In genomic region chr6:65922049-65922448, GRCh38 we compare ENCODE assay signal across 19 cellular contexts.
A peak's percentile ranks its signal among the peaks of the same experiment; 100 is the strongest.
DNase-seq lines count a peak whose midpoint lies in the region; ATAC-seq, FAIRE-seq and TF ChIP-seq lines count a peak whose summit lies in the region.
"Had no signal": no experiment of that assay in that cellular context is flagged by ENCODE, and none has a peak within 500 bp of the region (broad histone marks: within the 10 kb centered on the region; RNA-seq: fewer than 3 reads in every experiment).

No MANE protein-coding gene starts in this region.

- no peak overlapping the region for H2AFZ ChIP-seq in GM12878 (ENCODE audit: control insufficient read depth, low read depth, low read length)

- H3K4me2 ChIP-seq in GM12878 (ENCODE audit: control insufficient read depth, insufficient read depth): no peak overlapping the region
- H3K4me2 ChIP-seq: A549; BLaER1 treated with 17β-estradiol and CSF1 and Interleukin-3, amounts not matched to agents 10 nM and 100 nM had no signal

- peak; percentile 72 for ATAC-seq in GM21717 (IDR thresholded peaks at IDR 0.05; ENCODE audit: unreplicated experiment)
- peak; percentile 68 for ATAC-seq in HG02852 (IDR thresholded peaks at IDR 0.05; ENCODE audit: unreplicated experiment)
- ATAC-seq in GM12878: peak; percentile 98
- ATAC-seq in right lobe of liver: no peak
- ATAC-seq: A549; CD8-positive, alpha-beta T cell had no signal

- no TSS peak for BruUV-seq in GM12878 (replicated peaks; lab: Mats Ljungman, UMichigan)

- H3K36me3 ChIP-seq in GM12878 (ENCODE audit: control insufficient read depth in 2 of 2, insufficient read depth in 2 of 2, low read length in 1 of 2) (no peaks in the 10 kb centered on the region), right lobe of liver (no peaks in the 10 kb centered on the region)
- H3K36me3 ChIP-seq: BLaER1 treated with 17β-estradiol and CSF1 and Interleukin-3, amounts not matched to agents 10 nM and 100 nM had no signal

- intact Hi-C loops in GM12878 (cut with micrococcal nuclease; ENCODE audit: unreplicated experiment): loop anchor here (5.0 kb wide), 1 partner anchor 80 kb away; no protein-coding TSS in a partner anchor
- intact Hi-C loops in right lobe of liver (cut with DNase I): no loop called here

- FAIRE-seq in GM12878 (lab: Jason Lieb, UNC): peak; percentile 18
- FAIRE-seq: A549, GM12891 had no signal

- peak; percentile 63 to 81 for TF ChIP-seq EP300 in GM12878 (IDR thresholded peaks at IDR 0.05; ENCODE audit: borderline replicate concordance in 1 of 2, control insufficient read depth in 1 of 2, low read depth in 2 of 2, low read length in 2 of 2)

- TF ChIP-seq RAD21 in GM12878 (IDR thresholded peaks at IDR 0.05; ENCODE audit: insufficient read depth, low read depth, low read length): no peak

- RAD21 ChIA-PET in GM12878 (lab: Charles Lee; ENCODE audit: unreplicated experiment): no interaction called here

- in situ Hi-C loops in GM12878 (cut with MboI) (no loop called here), G401 (cut with HindIII; ENCODE audit: low sequenced_read_pairs) (no loop called here)

- TF ChIP-seq CTCF in GM12865 (IDR thresholded peaks at IDR 0.05; ENCODE audit: insufficient read depth, low read depth, low read length, missing control alignments): no peak
- no peak for TF ChIP-seq CTCF in GM12878 (IDR thresholded peaks at IDR 0.05 in 2 of 3, conservative IDR thresholded peaks at IDR 0.05 in 1 of 3; ENCODE audit: control insufficient read depth in 2 of 3, extremely low read depth in 1 of 3, insufficient read depth in 1 of 3, low read depth in 3 of 3, low read length in 3 of 3)
- TF ChIP-seq CTCF in right lobe of liver (IDR thresholded peaks at IDR 0.05): no peak

- H3K4me1 ChIP-seq in GM12878 (ENCODE audit: control insufficient read depth, insufficient read depth, low read length) (no peaks in the 10 kb centered on the region), right lobe of liver (no peaks in the 10 kb centered on the region)
- H3K4me1 ChIP-seq: A549; BLaER1 treated with 17β-estradiol and CSF1 and Interleukin-3, amounts not matched to agents 10 nM and 100 nM; Caco-2 had no signal

- H3K4me3 ChIP-seq in GM12865 (ENCODE audit: low read depth, low read length) (no peak overlapping the region), GM12878 (no peak overlapping the region), right lobe of liver (no peak overlapping the region)
- H3K4me3 ChIP-seq: A549; BLaER1 treated with 17β-estradiol and CSF1 and Interleukin-3, amounts not matched to agents 10 nM and 100 nM had no signal

- TF ChIP-seq POLR2A in GM12878 (IDR thresholded peaks at IDR 0.05; ENCODE audit: low read depth, low read length) (no peak), right lobe of liver (IDR thresholded peaks at IDR 0.05) (no peak)

- POLR2A ChIA-PET in GM12878 (lab: Charles Lee): no interaction called here

- H3K27me3 ChIP-seq in GM12878 (replicated peaks in 1 of 2; ENCODE audit: control insufficient read depth in 2 of 2, insufficient read depth in 2 of 2, low read length in 1 of 2) (no peaks in the 10 kb centered on the region), right lobe of liver (no peaks in the 10 kb centered on the region)
- H3K27me3 ChIP-seq: BLaER1 treated with 17β-estradiol and CSF1 and Interleukin-3, amounts not matched to agents 10 nM and 100 nM had no signal

- CTCF ChIA-PET in GM12878 (lab: Yijun Ruan, JAX): no interaction called here

- H3K27ac ChIP-seq in GM12878 (ENCODE audit: control insufficient read depth, insufficient read depth) (no peak overlapping the region), right lobe of liver (no peak overlapping the region)
- H3K27ac ChIP-seq: 22Rv1; A549; BLaER1 treated with 17β-estradiol and CSF1 and Interleukin-3, amounts not matched to agents 10 nM and 100 nM; C4-2B had no signal

- peak; percentile 9 for DNase-seq in GM12865 (ENCODE audit: low read depth)
- DNase-seq in GM12878 (ENCODE audit: low read depth, low spot score): peak; percentile 20
- no peak for DNase-seq in right lobe of liver
- DNase-seq in NCI-H2029 (lab: John Stamatoyannopoulos, UW): no peak
- DNase-seq in G401 (ENCODE audit: low spot score): no peak
- DNase-seq: AML-193; Caco-2; Calu3; CD4-positive, alpha-beta T cell; CD8-positive, alpha-beta T cell; DMS79 treated with DMSO at 0.1 percent for 48 hours; GDM1 had no signal

- H4K20me1 ChIP-seq in GM12878 (ENCODE audit: control insufficient read depth, insufficient read depth): no peaks in the 10 kb centered on the region
- H4K20me1 ChIP-seq: BLaER1 treated with 17β-estradiol and CSF1 and Interleukin-3, amounts not matched to agents 10 nM and 100 nM had no signal

- H3K9ac ChIP-seq in GM12878 (ENCODE audit: control insufficient read depth, insufficient read depth, low read length): no peak overlapping the region
- H3K9ac ChIP-seq: BLaER1 treated with 17β-estradiol and CSF1 and Interleukin-3, amounts not matched to agents 10 nM and 100 nM had no signal

- SMC1A ChIA-PET in GM12878 (lab: Charles Lee; ENCODE audit: uncharacterized antibody, unreplicated experiment): no interaction called here

- H3K79me2 ChIP-seq in GM12878 (ENCODE audit: control insufficient read depth, insufficient read depth, low read length): no peaks in the 10 kb centered on the region

- H3K9me3 ChIP-seq in GM12878 (replicated peaks; ENCODE audit: control insufficient read depth, insufficient read depth, low read length) (no peaks in the 10 kb centered on the region), right lobe of liver (no peaks in the 10 kb centered on the region)
- H3K9me3 ChIP-seq: A549; BLaER1 treated with 17β-estradiol and CSF1 and Interleukin-3, amounts not matched to agents 10 nM and 100 nM; Caco-2 had no signal

TF ChIP-seq in GM12878, 131 proteins besides CTCF, POLR2A, EP300 and RAD21 (continues in another document):
- TF ChIP-seq IRF4 (IDR thresholded peaks at IDR 0.05; ENCODE audit: low read depth, low read length): peak; percentile 82
- TF ChIP-seq WRNIP1 (IDR thresholded peaks at IDR 0.05; ENCODE audit: borderline replicate concordance, low read depth, low read length): no peak
- no peak for TF ChIP-seq ZNF592 (IDR thresholded peaks at IDR 0.05)
- TF ChIP-seq POU2F2 (IDR thresholded peaks at IDR 0.05; ENCODE audit: borderline replicate concordance, low read depth, low read length): peak; percentile 83; the same call in 1 of the 3 replicates
- no peak for TF ChIP-seq SREBF2 (IDR thresholded peaks at IDR 0.05; ENCODE audit: low read length)
- TF ChIP-seq RELB (IDR thresholded peaks at IDR 0.05; ENCODE audit: low read depth): peak; percentile 73; the same call in 1 of the 2 replicates
- TF ChIP-seq SMARCA5 (IDR thresholded peaks at IDR 0.05): 0 out of 2 replicates have a peak, but pooled peaks have one; percentile 1
- no peak for TF ChIP-seq SMC3 (IDR thresholded peaks at IDR 0.05; ENCODE audit: borderline replicate concordance, low read length)
- peak; percentile 85 for TF ChIP-seq PKNOX1 (IDR thresholded peaks at IDR 0.05)
- no peak for TF ChIP-seq MYB (IDR thresholded peaks at IDR 0.05; ENCODE audit: borderline replicate concordance, low read depth, low read length)
- TF ChIP-seq HDAC2 (IDR thresholded peaks at IDR 0.05): no peak

Comparison
In these comparisons a context has a peak if more than half of its experiments do, and no peak if none do; other contexts are left out.
1. DNase-seq: peak in GM12865 (single experiment) and GM12878 (single experiment); none in right lobe of liver (0 of 3), NCI-H2029 (single experiment) and G401 (single experiment).
2. ATAC-seq: peak in GM21717 (single experiment), HG02852 (single experiment) and GM12878 (single experiment); none in right lobe of liver (0 of 4).